In the genomic region with DNA sequence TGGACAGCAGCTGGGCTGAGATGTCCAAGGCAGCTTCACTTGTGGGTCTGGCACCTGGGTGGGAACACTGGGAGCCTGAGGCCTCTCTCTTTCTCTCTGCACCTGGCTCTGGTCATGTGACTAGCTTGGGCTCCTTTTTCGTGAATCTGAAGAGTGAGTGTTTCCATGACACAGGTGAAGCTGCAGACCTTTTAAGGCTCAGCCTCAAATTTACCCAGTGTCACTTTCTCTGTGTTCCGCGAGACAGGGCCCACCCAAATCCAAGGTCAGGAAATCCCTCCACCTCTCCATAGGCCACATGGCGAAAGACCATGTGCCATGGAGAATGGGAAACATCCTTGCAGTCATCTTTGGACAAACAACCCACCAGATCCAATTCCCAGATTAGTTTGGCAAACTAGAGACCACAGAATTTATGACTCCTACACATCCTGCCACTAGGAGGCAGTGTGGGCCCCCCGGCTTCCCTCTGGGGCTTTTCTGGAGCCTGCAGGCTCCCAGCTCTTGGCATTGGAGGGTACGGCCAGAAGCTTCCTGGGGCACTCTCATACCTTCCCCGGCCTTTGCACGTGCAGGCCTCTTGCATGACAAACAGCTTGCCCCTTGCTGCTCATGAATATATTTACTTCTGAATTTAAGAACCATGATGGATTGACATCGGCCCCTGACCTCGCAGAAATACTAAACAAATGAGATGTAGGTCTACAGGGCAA, we compare ENCODE assay signal across 1 cellular context.
A peak's percentile ranks its signal among the peaks of the same experiment; 100 is the strongest.
TF ChIP-seq lines count a peak whose summit lies in the region.

No MANE protein-coding gene starts in this region.

TF ChIP-seq in K562, 482 proteins besides CTCF, POLR2A, EP300 and RAD21 (continued from another document and continues in another):
- TF ChIP-seq, protein P1, sequence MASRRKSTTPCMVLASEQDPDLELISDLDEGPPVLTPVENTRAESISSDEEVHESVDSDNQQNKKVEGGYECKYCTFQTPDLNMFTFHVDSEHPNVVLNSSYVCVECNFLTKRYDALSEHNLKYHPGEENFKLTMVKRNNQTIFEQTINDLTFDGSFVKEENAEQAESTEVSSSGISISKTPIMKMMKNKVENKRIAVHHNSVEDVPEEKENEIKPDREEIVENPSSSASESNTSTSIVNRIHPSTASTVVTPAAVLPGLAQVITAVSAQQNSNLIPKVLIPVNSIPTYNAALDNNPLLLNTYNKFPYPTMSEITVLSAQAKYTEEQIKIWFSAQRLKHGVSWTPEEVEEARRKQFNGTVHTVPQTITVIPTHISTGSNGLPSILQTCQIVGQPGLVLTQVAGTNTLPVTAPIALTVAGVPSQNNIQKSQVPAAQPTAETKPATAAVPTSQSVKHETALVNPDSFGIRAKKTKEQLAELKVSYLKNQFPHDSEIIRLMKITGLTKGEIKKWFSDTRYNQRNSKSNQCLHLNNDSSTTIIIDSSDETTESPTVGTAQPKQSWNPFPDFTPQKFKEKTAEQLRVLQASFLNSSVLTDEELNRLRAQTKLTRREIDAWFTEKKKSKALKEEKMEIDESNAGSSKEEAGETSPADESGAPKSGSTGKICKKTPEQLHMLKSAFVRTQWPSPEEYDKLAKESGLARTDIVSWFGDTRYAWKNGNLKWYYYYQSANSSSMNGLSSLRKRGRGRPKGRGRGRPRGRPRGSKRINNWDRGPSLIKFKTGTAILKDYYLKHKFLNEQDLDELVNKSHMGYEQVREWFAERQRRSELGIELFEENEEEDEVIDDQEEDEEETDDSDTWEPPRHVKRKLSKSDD (conservative IDR thresholded peaks at IDR 0.05; ENCODE audit: low read length), result no peak; the same call in 1 of the 2 replicates
- TF ChIP-seq ZNF586 (CRISPR knock-in tag; conservative IDR thresholded peaks at IDR 0.05) (no peak), PRMT5 (CRISPR knock-in tag; IDR thresholded peaks at IDR 0.05) (no peak), CHCHD3 (CRISPR knock-in tag; IDR thresholded peaks at IDR 0.05) (0 out of 2 replicates have a peak, but pooled peaks have one; percentile 20), HNRNPL (IDR thresholded peaks at IDR 0.05; ENCODE audit: low read depth, low read length) (no peak), ZNF253 (CRISPR knock-in tag; conservative IDR thresholded peaks at IDR 0.05) (0 out of 2 replicates have a peak, but pooled peaks have one; percentile 12), BRD9 (IDR thresholded peaks at IDR 0.05; ENCODE audit: low read depth, partially characterized antibody) (peak; percentile 76), PHB2 (IDR thresholded peaks at IDR 0.05; ENCODE audit: low read depth) (no peak), GATAD2A (IDR thresholded peaks at IDR 0.05) (no peak), NFYB (IDR thresholded peaks at IDR 0.05; ENCODE audit: extremely low read depth, insufficient read length) (no peak), SRF (CRISPR knock-in tag; IDR thresholded peaks at IDR 0.05) (no peak), SREBF1 (IDR thresholded peaks at IDR 0.05; ENCODE audit: borderline replicate concordance, low read depth, low read length) (no peak), EHMT2 (IDR thresholded peaks at IDR 0.05) (peak; percentile 36; the same call in 1 of the 2 replicates), HEY1 (CRISPR knock-in tag; IDR thresholded peaks at IDR 0.05; ENCODE audit: borderline replicate concordance) (no peak), MBD2 (IDR thresholded peaks at IDR 0.05; ENCODE audit: borderline replicate concordance, low read depth) (no peak), ZNF445 (CRISPR knock-in tag; IDR thresholded peaks at IDR 0.05; ENCODE audit: low read depth) (0 out of 2 replicates have a peak, but pooled peaks have one; percentile 34), HCFC1 (IDR thresholded peaks at IDR 0.05; ENCODE audit: low read depth, low read length) (no peak), SAFB2 (IDR thresholded peaks at IDR 0.05; ENCODE audit: borderline replicate concordance, low read depth, low read length, severe bottlenecking) (no peak), ZNF316 (IDR thresholded peaks at IDR 0.05) (no peak)
- TF ChIP-seq, protein P2, sequence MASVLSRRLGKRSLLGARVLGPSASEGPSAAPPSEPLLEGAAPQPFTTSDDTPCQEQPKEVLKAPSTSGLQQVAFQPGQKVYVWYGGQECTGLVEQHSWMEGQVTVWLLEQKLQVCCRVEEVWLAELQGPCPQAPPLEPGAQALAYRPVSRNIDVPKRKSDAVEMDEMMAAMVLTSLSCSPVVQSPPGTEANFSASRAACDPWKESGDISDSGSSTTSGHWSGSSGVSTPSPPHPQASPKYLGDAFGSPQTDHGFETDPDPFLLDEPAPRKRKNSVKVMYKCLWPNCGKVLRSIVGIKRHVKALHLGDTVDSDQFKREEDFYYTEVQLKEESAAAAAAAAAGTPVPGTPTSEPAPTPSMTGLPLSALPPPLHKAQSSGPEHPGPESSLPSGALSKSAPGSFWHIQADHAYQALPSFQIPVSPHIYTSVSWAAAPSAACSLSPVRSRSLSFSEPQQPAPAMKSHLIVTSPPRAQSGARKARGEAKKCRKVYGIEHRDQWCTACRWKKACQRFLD (CRISPR knock-in tag; IDR thresholded peaks at IDR 0.05), result no peak
- TF ChIP-seq, protein P3, sequence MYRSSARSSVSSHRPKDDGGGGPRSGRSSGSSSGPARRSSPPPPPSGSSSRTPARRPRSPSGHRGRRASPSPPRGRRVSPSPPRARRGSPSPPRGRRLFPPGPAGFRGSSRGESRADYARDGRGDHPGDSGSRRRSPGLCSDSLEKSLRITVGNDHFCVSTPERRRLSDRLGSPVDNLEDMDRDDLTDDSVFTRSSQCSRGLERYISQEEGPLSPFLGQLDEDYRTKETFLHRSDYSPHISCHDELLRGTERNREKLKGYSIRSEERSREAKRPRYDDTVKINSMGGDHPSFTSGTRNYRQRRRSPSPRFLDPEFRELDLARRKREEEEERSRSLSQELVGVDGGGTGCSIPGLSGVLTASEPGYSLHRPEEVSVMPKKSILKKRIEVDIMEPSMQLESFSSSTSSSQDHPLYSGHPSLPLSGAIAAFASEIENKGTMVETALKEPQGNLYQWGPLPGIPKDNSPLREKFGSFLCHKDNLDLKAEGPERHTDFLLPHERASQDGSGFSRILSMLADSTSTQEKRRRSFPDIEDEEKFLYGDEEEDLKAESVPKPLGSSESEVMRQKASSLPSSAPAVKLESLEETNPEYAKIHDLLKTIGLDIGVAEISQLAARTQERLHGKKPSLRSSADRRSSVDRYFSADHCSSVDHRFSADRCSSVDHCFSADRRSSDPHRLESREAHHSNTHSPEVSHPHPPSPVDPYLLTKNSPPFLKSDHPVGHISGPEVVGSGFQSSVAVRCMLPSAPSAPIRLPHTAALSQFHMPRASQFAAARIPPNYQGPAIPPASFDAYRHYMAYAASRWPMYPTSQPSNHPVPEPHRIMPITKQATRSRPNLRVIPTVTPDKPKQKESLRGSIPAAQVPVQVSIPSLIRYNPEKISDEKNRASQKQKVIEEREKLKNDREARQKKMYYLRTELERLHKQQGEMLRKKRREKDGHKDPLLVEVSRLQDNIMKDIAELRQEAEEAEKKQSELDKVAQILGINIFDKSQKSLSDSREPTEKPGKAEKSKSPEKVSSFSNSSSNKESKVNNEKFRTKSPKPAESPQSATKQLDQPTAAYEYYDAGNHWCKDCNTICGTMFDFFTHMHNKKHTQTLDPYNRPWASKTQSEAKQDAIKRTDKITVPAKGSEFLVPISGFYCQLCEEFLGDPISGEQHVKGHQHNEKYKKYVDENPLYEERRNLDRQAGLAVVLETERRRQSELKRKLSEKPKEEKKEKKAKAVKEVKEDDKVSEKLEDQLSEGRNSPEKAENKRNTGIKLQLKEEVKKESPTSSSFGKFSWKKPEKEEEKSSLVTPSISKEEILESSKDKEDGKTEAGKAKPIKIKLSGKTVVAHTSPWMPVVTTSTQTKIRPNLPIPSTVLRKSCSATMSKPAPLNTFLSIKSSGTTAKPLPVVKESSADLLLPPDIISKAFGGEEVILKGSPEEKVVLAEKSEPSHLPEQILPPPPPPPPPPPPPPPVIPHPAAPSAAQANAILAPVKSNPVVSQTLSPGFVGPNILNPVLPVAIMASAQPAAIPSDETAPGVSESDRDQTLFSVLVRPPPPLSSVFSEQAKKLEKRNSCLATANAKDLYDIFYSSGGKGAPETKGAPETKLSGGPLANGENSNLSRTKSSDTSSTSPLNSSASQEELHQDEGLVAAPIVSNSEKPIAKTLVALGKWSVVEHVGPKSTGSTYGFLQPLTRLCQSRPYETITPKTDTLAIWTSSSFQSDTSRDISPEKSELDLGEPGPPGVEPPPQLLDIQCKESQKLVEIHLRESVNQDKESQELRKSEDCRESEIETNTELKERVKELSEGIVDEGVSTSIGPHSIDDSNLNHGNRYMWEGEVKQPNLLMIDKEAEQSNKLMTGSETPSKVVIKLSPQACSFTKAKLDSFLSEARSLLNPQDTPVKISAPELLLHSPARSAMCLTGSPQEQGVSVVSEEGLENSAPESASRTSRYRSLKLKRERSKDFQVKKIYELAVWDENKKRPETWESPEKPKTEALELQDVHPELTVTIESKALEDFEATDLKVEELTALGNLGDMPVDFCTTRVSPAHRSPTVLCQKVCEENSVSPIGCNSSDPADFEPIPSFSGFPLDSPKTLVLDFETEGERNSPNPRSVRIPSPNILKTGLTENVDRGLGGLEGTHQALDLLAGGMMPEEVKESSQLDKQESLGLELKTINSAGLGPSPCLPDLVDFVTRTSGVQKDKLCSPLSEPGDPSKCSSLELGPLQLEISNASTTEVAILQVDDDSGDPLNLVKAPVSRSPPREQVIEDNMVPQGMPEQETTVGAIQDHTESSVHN (IDR thresholded peaks at IDR 0.05; ENCODE audit: borderline replicate concordance in 1 of 2, low read depth in 1 of 2), result no peak
- TF ChIP-seq, protein P4, sequence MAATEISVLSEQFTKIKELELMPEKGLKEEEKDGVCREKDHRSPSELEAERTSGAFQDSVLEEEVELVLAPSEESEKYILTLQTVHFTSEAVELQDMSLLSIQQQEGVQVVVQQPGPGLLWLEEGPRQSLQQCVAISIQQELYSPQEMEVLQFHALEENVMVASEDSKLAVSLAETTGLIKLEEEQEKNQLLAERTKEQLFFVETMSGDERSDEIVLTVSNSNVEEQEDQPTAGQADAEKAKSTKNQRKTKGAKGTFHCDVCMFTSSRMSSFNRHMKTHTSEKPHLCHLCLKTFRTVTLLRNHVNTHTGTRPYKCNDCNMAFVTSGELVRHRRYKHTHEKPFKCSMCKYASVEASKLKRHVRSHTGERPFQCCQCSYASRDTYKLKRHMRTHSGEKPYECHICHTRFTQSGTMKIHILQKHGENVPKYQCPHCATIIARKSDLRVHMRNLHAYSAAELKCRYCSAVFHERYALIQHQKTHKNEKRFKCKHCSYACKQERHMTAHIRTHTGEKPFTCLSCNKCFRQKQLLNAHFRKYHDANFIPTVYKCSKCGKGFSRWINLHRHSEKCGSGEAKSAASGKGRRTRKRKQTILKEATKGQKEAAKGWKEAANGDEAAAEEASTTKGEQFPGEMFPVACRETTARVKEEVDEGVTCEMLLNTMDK (IDR thresholded peaks at IDR 0.05; ENCODE audit: borderline replicate concordance, insufficient read depth, low read depth, low read length, poor library complexity, severe bottlenecking), result peak; percentile 30
- TF ChIP-seq, protein P5, sequence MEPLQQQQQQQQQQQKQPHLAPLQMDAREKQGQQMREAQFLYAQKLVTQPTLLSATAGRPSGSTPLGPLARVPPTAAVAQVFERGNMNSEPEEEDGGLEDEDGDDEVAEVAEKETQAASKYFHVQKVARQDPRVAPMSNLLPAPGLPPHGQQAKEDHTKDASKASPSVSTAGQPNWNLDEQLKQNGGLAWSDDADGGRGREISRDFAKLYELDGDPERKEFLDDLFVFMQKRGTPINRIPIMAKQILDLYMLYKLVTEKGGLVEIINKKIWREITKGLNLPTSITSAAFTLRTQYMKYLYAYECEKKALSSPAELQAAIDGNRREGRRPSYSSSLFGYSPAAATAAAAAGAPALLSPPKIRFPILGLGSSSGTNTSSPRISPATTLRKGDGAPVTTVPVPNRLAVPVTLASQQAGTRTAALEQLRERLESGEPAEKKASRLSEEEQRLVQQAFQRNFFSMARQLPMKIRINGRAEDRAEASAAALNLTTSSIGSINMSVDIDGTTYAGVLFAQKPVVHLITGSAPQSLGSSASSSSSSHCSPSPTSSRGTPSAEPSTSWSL (CRISPR knock-in tag; IDR thresholded peaks at IDR 0.05; ENCODE audit: borderline replicate concordance), result no peak
- TF ChIP-seq, protein P6, sequence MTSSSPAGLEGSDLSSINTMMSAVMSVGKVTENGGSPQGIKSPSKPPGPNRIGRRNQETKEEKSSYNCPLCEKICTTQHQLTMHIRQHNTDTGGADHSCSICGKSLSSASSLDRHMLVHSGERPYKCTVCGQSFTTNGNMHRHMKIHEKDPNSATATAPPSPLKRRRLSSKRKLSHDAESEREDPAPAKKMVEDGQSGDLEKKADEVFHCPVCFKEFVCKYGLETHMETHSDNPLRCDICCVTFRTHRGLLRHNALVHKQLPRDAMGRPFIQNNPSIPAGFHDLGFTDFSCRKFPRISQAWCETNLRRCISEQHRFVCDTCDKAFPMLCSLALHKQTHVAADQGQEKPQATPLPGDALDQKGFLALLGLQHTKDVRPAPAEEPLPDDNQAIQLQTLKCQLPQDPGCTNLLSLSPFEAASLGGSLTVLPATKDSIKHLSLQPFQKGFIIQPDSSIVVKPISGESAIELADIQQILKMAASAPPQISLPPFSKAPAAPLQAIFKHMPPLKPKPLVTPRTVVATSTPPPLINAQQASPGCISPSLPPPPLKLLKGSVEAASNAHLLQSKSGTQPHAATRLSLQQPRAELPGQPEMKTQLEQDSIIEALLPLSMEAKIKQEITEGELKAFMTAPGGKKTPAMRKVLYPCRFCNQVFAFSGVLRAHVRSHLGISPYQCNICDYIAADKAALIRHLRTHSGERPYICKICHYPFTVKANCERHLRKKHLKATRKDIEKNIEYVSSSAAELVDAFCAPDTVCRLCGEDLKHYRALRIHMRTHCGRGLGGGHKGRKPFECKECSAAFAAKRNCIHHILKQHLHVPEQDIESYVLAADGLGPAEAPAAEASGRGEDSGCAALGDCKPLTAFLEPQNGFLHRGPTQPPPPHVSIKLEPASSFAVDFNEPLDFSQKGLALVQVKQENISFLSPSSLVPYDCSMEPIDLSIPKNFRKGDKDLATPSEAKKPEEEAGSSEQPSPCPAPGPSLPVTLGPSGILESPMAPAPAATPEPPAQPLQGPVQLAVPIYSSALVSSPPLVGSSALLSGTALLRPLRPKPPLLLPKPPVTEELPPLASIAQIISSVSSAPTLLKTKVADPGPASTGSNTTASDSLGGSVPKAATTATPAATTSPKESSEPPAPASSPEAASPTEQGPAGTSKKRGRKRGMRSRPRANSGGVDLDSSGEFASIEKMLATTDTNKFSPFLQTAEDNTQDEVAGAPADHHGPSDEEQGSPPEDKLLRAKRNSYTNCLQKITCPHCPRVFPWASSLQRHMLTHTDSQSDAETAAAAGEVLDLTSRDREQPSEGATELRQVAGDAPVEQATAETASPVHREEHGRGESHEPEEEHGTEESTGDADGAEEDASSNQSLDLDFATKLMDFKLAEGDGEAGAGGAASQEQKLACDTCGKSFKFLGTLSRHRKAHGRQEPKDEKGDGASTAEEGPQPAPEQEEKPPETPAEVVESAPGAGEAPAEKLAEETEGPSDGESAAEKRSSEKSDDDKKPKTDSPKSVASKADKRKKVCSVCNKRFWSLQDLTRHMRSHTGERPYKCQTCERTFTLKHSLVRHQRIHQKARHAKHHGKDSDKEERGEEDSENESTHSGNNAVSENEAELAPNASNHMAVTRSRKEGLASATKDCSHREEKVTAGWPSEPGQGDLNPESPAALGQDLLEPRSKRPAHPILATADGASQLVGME (CRISPR knock-in tag; IDR thresholded peaks at IDR 0.05), result no peak
- TF ChIP-seq, protein P7, sequence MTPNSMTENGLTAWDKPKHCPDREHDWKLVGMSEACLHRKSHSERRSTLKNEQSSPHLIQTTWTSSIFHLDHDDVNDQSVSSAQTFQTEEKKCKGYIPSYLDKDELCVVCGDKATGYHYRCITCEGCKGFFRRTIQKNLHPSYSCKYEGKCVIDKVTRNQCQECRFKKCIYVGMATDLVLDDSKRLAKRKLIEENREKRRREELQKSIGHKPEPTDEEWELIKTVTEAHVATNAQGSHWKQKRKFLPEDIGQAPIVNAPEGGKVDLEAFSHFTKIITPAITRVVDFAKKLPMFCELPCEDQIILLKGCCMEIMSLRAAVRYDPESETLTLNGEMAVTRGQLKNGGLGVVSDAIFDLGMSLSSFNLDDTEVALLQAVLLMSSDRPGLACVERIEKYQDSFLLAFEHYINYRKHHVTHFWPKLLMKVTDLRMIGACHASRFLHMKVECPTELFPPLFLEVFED (CRISPR knock-in tag; conservative IDR thresholded peaks at IDR 0.05), result no peak
